Comparison of ENCODE assay signal across 8 cellular contexts in the genomic region with DNA sequence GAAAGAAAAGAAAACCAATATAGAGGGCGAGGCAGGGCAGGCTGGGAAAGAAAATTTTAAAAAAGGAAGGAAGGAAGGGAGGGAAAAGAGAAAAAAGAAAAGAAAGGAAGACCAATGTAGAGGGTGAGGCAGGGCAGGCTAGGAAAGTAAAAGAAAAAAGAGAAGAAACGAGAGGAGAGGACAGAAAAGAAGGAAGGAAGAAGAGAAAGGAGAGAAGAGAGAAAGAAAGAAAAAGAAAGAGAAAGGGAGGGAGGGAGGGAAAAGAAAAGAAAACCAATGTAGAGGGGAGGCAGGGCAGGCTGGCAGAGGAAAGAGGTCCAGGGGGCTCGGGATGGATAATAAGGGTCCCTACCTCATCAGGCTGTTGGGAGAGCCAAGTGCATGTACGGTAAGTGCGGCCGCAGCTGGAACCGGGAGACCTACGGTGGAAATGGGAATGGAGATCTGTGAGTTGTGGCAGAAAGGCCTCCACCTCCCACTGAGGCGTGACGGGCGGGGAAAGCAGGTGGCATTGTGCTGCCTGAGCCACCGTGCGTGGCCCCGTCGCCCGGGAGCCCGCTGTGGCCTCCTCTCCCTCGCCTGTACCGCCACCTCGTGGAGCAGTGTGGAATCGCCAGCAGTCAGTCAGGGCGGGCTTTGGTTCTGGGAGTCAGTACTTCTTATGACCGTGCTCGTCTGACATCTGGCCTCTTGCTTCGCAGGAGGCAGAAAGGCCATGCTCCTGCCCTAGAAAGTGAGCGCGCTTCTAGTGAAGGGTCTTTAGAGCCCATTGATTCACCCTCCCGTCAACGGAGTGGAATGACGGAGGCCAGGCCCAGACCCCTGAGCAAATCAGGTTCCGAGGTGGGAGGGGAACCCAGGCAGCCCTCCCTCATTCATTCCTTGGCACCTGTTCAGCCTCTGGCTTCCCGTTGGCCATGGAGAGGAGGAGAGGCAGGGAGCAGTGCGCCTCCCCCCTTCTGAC. TPM values are rescaled to one million over a fixed set of nuclear protein-coding genes. Genes with fewer than 3 reads are reported as not detected.
DNase-seq lines count a peak whose midpoint lies in the region; ATAC-seq and TF ChIP-seq lines count a peak whose summit lies in the region.

No MANE protein-coding gene starts in this region.

- H3K27me3 Mint-ChIP-seq in activated T-cell treated with anti-CD3 and anti-CD28 coated beads, Interleukin-2, amount 50 U/mL, for 4 hours (ENCODE audit: low read depth), result peaks cover 18% of the 10 kb centered on the region
- peaks cover 12% of the 10 kb centered on the region for H3K27me3 Mint-ChIP-seq in nephron (ENCODE audit: low read depth)

- H3K27me3 ChIP-seq in Panc1 (ENCODE audit: control insufficient read depth, insufficient read depth, low read length) (no peaks in the 10 kb centered on the region), fibroblast of lung (ENCODE audit: control insufficient read depth, insufficient read depth, low read length) (peaks cover 5% of the 10 kb centered on the region)

- H3K36me3 ChIP-seq in Panc1 (ENCODE audit: control insufficient read depth, insufficient read depth, low read length) (no peaks in the 10 kb centered on the region), fibroblast of lung (ENCODE audit: control insufficient read depth, insufficient read depth, low read length) (no peaks in the 10 kb centered on the region)

- H4K20me1 ChIP-seq in fibroblast of lung (ENCODE audit: control insufficient read depth, extremely low read depth, insufficient read depth, low read length), result no peaks in the 10 kb centered on the region

- H3K9ac ChIP-seq in fibroblast of lung (ENCODE audit: insufficient read depth, low read length), result no peak overlapping the region

- H3K4me1 Mint-ChIP-seq in activated T-cell treated with anti-CD3 and anti-CD28 coated beads, Interleukin-2, amount 50 U/mL, for 4 hours (ENCODE audit: low read depth), result peaks cover 4% of the 10 kb centered on the region
- H3K4me1 Mint-ChIP-seq in nephron, result no peaks in the 10 kb centered on the region

- H3K4me3 Mint-ChIP-seq in activated T-cell treated with anti-CD3 and anti-CD28 coated beads, Interleukin-2, amount 50 U/mL, for 4 hours, result peak overlapping the region; percentile 16
- peak overlapping the region; percentile 41 to 68 (median 64) for H3K4me3 Mint-ChIP-seq in nephron

- H3K4me1 ChIP-seq in Panc1 (ENCODE audit: control insufficient read depth, insufficient read depth, low read length), result no peaks in the 10 kb centered on the region
- no peaks in the 10 kb centered on the region for H3K4me1 ChIP-seq in fibroblast of lung (ENCODE audit: control insufficient read depth, extremely low read depth, insufficient read depth, low read length)

- peak; percentile 98 for TF ChIP-seq CTCF in Panc1 (IDR thresholded peaks at IDR 0.05)
- TF ChIP-seq CTCF in fibroblast of lung (conservative IDR thresholded peaks at IDR 0.05 in 1 of 2, IDR thresholded peaks at IDR 0.05 in 1 of 2; ENCODE audit: low read depth in 1 of 2, low read length in 2 of 2), result peak; percentile 99
- peak; percentile 98 to 100 (median 99) for TF ChIP-seq CTCF in nephron (IDR thresholded peaks at IDR 0.05; ENCODE audit: unreplicated experiment in 3 of 3)

- intact Hi-C loops in Panc1 (cut with micrococcal nuclease; ENCODE audit: unreplicated experiment), result loop anchor here (1.0 kb wide), 1 partner anchor 88 kb away; no protein-coding TSS in a partner anchor

- H3K9me3 Mint-ChIP-seq in activated T-cell treated with anti-CD3 and anti-CD28 coated beads, Interleukin-2, amount 50 U/mL, for 4 hours, result no peaks in the 10 kb centered on the region
- H3K9me3 Mint-ChIP-seq in nephron, result no peaks in the 10 kb centered on the region

- in situ Hi-C loops in Panc1 (cut with HindIII; ENCODE audit: low pct_unique_long_range_greater_than_20kb, low sequenced_read_pairs), result no loop called here

- peak overlapping the region; percentile 15 to 46 for H3K4me3 ChIP-seq in Panc1 (ENCODE audit: low read depth in 2 of 2, low read length in 2 of 2)
- H3K4me3 ChIP-seq in fibroblast of lung (replicated peaks in 1 of 4; ENCODE audit: control extremely low read depth in 1 of 4, insufficient read depth in 1 of 4, low read depth in 3 of 4, low read length in 4 of 4), result peak overlapping the region in 1 of 4 experiments; percentile 27

- H3K9me3 ChIP-seq in Panc1 (ENCODE audit: control insufficient read depth, insufficient read depth, low read depth, low read length), result no peaks in the 10 kb centered on the region
- H3K9me3 ChIP-seq in fibroblast of lung (ENCODE audit: control insufficient read depth, insufficient read depth, low read depth, low read length), result no peaks in the 10 kb centered on the region

- ATAC-seq in GM21737 (IDR thresholded peaks at IDR 0.05; ENCODE audit: unreplicated experiment) (peak; percentile 93), Panc1 (peak; percentile 99)
- ATAC-seq in activated T-cell treated with anti-CD3 and anti-CD28 coated beads, Interleukin-2, amount 50 U/mL, for 4 hours, result peak; percentile 99 to 100

- peak overlapping the region; percentile 47 for H2AFZ ChIP-seq in fibroblast of lung (ENCODE audit: low read length)

- no peaks in the 10 kb centered on the region for H3K79me2 ChIP-seq in fibroblast of lung (ENCODE audit: control insufficient read depth, insufficient read depth, low read length)

- peak; percentile 87 for DNase-seq in DMS79 treated with DMSO at 0.1 percent for 48 hours (lab: John Stamatoyannopoulos, UW)
- DNase-seq in LHCN-M2 (ENCODE audit: low read depth), result peak; percentile 61
- DNase-seq in Panc1 (ENCODE audit: low read depth, low spot score), result peak; percentile 69
- DNase-seq in activated T-cell treated with anti-CD3 and anti-CD28 coated beads, Interleukin-2, amount 50 U/mL, for 4 hours, result peak; percentile 95
- DNase-seq in fibroblast of lung (ENCODE audit: low read depth in 2 of 2), result peak; percentile 43 to 61
- peak; percentile 86 for DNase-seq in stimulated activated naive CD4-positive, alpha-beta T cell treated with Interleukin-2 at 50 U/mL for 16 hours (lab: John Stamatoyannopoulos, UW)

- POLR2A ChIA-PET in Panc1 (lab: Charles Lee), result interaction anchor here (0.6 kb wide), 1 partner anchor 605 kb away, joined by 17 read pairs; no protein-coding TSS in a partner anchor

- peak overlapping the region; percentile 26 for H3K4me2 ChIP-seq in fibroblast of lung (ENCODE audit: extremely low read depth, insufficient read depth, low read length)

- CTCF ChIA-PET in Panc1 (lab: Charles Lee), result interaction anchor here (0.6 to 2.6 kb wide), 2 partner anchors 82 to 88 kb away, joined by 5 to 19 read pairs; no protein-coding TSS in a partner anchor

- no peaks in the 10 kb centered on the region for H3K36me3 Mint-ChIP-seq in activated T-cell treated with anti-CD3 and anti-CD28 coated beads, Interleukin-2, amount 50 U/mL, for 4 hours (ENCODE audit: insufficient read depth)
- no peaks in the 10 kb centered on the region for H3K36me3 Mint-ChIP-seq in nephron (ENCODE audit: low read depth)

- no TSS peak for BruUV-seq in Panc1 (replicated peaks; lab: Mats Ljungman, UMichigan)

- H3K27ac ChIP-seq in Panc1 (ENCODE audit: low read length) (no peak overlapping the region), fibroblast of lung (ENCODE audit: insufficient read depth, low read length) (no peak overlapping the region)

- no peak overlapping the region for H3K27ac Mint-ChIP-seq in nephron

RNA-seq across cellular contexts. Expression of a gene that starts 10.4 kb away (rescaled TPM):
- total RNA-seq in LHCN-M2 (2014; rRNA removed), result 404 and 428 TPM in 2 replicates
- polyA plus RNA-seq in LHCN-M2 (2012), result 207 TPM
- total RNA-seq in Panc1 (2021; ENCODE audit: unreplicated experiment), result 239 TPM
- 318 TPM for polyA plus RNA-seq in Panc1 (2012; ENCODE audit: insufficient read length)
- 100 to 1,000 TPM; 373 to 417 (median 409) TPM for total RNA-seq in activated T-cell treated with anti-CD3 and anti-CD28 coated beads, Interleukin-2, amount 50 U/mL, for 4 hours
- 85.7 and 91.4 TPM in 2 replicates for total RNA-seq in fibroblast of lung
- 78.3 and 133 TPM in 2 replicates for polyA plus RNA-seq in fibroblast of lung
- polyA plus RNA-seq in fibroblast of lung (2012), result 139 and 213 TPM in 2 replicates
- 78.4 and 89.5 TPM in 2 replicates for polyA minus RNA-seq in fibroblast of lung (ENCODE audit: low replicate concordance)

RNA-seq across cellular contexts. Expression of a gene that starts 23.1 kb away (rescaled TPM):
- not detected in 2 replicates for total RNA-seq in LHCN-M2 (2014; rRNA removed)
- polyA plus RNA-seq in LHCN-M2 (2012), result not detected
- not detected for total RNA-seq in Panc1 (2021; ENCODE audit: unreplicated experiment)
- not detected for polyA plus RNA-seq in Panc1 (2012; ENCODE audit: insufficient read length)
- total RNA-seq in activated T-cell treated with anti-CD3 and anti-CD28 coated beads, Interleukin-2, amount 50 U/mL, for 4 hours, result not detected
- total RNA-seq in fibroblast of lung, result under 0.01 TPM in 2 replicates
- not detected in 2 replicates for polyA plus RNA-seq in fibroblast of lung
- polyA plus RNA-seq in fibroblast of lung (2012), result not detected in 2 replicates
- polyA minus RNA-seq in fibroblast of lung (ENCODE audit: low replicate concordance), result not detected in 2 replicates

RNA-seq across cellular contexts. Expression of a gene that starts 33.2 kb away (rescaled TPM):
- 12.0 and 14.4 TPM in 2 replicates for total RNA-seq in LHCN-M2 (2014; rRNA removed)
- 14.4 TPM for polyA plus RNA-seq in LHCN-M2 (2012)
- 40.8 TPM for total RNA-seq in Panc1 (2021; ENCODE audit: unreplicated experiment)
- polyA plus RNA-seq in Panc1 (2012; ENCODE audit: insufficient read length), result 56.8 TPM
- 10 to 100 TPM; 34.6 to 41.2 (median 35.8) TPM for total RNA-seq in activated T-cell treated with anti-CD3 and anti-CD28 coated beads, Interleukin-2, amount 50 U/mL, for 4 hours
- 22.3 and 23.4 TPM in 2 replicates for total RNA-seq in fibroblast of lung
- 22.1 and 22.5 TPM in 2 replicates for polyA plus RNA-seq in fibroblast of lung
- 19.4 and 22.9 TPM in 2 replicates for polyA plus RNA-seq in fibroblast of lung (2012)
- 38.1 and 51.7 TPM in 2 replicates for polyA minus RNA-seq in fibroblast of lung (ENCODE audit: low replicate concordance)

RNA-seq across cellular contexts. Expression of a gene that starts 40.3 kb away (rescaled TPM):
- total RNA-seq in LHCN-M2 (2014; rRNA removed) (145 TPM in 2 replicates), Panc1 (2021; ENCODE audit: unreplicated experiment) (273 TPM), fibroblast of lung (23.1 and 30.8 TPM in 2 replicates)
- polyA plus RNA-seq in LHCN-M2 (2012), result 188 TPM
- polyA plus RNA-seq in Panc1 (2012; ENCODE audit: insufficient read length), result 251 TPM
- 100 to 1,000 TPM; 646 to 699 (median 679) TPM for total RNA-seq in activated T-cell treated with anti-CD3 and anti-CD28 coated beads, Interleukin-2, amount 50 U/mL, for 4 hours
- polyA plus RNA-seq in fibroblast of lung, result 106 and 173 TPM in 2 replicates
- 114 and 189 TPM in 2 replicates for polyA plus RNA-seq in fibroblast of lung (2012)
- 24.5 and 40.5 TPM in 2 replicates for polyA minus RNA-seq in fibroblast of lung (ENCODE audit: low replicate concordance)

RNA-seq across cellular contexts. Expression of a gene that starts 50.7 kb away (rescaled TPM):
- total RNA-seq in LHCN-M2 (2014; rRNA removed), result 0.06 and 0.13 TPM in 2 replicates
- polyA plus RNA-seq in LHCN-M2 (2012), result 0.05 TPM
- 2.3 TPM for total RNA-seq in Panc1 (2021; ENCODE audit: unreplicated experiment)
- 1.7 TPM for polyA plus RNA-seq in Panc1 (2012; ENCODE audit: insufficient read length)
- 1 to 10 TPM; 6.4 to 7.8 (median 7.6) TPM for total RNA-seq in activated T-cell treated with anti-CD3 and anti-CD28 coated beads, Interleukin-2, amount 50 U/mL, for 4 hours
- total RNA-seq in fibroblast of lung, result 0.26 and 0.83 TPM in 2 replicates
- 0.06 and 0.19 TPM in 2 replicates for polyA plus RNA-seq in fibroblast of lung
- 0.12 and 0.44 TPM in 2 replicates for polyA plus RNA-seq in fibroblast of lung (2012)
- polyA minus RNA-seq in fibroblast of lung (ENCODE audit: low replicate concordance), result 0.20 TPM in 1 of 2 replicates, not detected in the other
